ENCODE assay signal across 1 cellular context in the genomic region with DNA sequence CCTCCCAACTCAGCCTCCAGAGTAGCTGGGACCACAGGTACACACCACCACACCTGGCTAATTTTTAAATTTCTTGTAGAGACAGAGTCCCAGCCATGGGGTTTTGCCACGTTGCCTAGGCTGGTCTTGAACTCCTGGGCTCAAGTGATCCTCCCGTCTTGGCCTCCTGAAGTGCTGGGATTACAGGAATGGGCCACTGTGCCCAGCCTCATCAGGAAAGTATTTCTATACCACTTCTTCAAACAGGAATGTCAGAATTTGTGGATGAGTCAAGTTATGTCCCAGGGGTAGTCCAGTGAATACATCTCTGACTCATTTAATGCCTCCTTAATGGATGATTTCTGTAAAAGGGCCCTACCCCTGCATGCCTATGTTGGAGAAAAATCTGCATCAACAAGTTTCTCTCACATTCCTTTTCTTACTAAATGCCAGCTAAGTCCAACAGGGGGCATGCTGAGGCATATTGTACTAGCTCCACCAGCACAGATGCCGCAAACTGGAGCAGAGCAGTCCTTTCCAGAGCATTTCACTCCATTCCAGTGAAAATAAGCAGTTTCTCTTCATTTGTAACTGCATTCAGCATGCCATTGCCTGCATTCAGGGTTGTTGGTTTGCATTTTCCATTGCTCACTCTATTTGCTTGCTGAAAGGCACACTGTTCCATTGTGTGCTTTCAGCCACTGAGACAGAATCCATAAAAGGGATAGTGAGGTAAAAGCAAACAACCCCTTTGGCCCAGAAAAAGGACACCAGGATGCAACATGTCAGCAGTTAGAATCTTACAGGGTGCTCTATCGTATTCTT.
TF ChIP-seq lines count a peak whose summit lies in the region.

No MANE protein-coding gene starts in this region.

TF ChIP-seq in HepG2, 621 proteins besides CTCF, POLR2A, EP300 and RAD21 (continued from another document and continues in another):
- TF ChIP-seq CERS6 (CRISPR knock-in tag; IDR thresholded peaks at IDR 0.05) (no peak), TCF7L2 (IDR thresholded peaks at IDR 0.05; ENCODE audit: low read depth, low read length) (no peak), PLRG1 (conservative IDR thresholded peaks at IDR 0.05) (no peak), GPBP1L1 (CRISPR knock-in tag; IDR thresholded peaks at IDR 0.05) (no peak), ZNF687 (CRISPR knock-in tag; IDR thresholded peaks at IDR 0.05) (no peak), PHB2 (IDR thresholded peaks at IDR 0.05; ENCODE audit: partially characterized antibody) (no peak), WIZ (CRISPR knock-in tag; IDR thresholded peaks at IDR 0.05) (no peak), GABPB1 (CRISPR knock-in tag; IDR thresholded peaks at IDR 0.05) (no peak), YEATS2 (CRISPR knock-in tag; IDR thresholded peaks at IDR 0.05; ENCODE audit: borderline replicate concordance) (peak; percentile 26; the same call in 1 of the 2 replicates), IRF2 (CRISPR knock-in tag; IDR thresholded peaks at IDR 0.05) (peak; percentile 86), SMAD1 (CRISPR knock-in tag; IDR thresholded peaks at IDR 0.05; ENCODE audit: borderline replicate concordance, low read depth) (no peak), SNRNP70 (IDR thresholded peaks at IDR 0.05; ENCODE audit: low read depth, low read length) (no peak), IKZF1 (IDR thresholded peaks at IDR 0.05) (no peak), TBL1XR1 (IDR thresholded peaks at IDR 0.05; ENCODE audit: borderline replicate concordance, low read length, partially characterized antibody) (peak; percentile 30), ZNF274 (CRISPR knock-in tag; IDR thresholded peaks at IDR 0.05) (no peak), ZNF777 (CRISPR knock-in tag; IDR thresholded peaks at IDR 0.05) (no peak), MLX (CRISPR knock-in tag; IDR thresholded peaks at IDR 0.05) (no peak), SOX5 (CRISPR knock-in tag; IDR thresholded peaks at IDR 0.05; ENCODE audit: borderline replicate concordance) (peak; percentile 53; the same call in 1 of the 2 replicates), HOXD1 (CRISPR knock-in tag; IDR thresholded peaks at IDR 0.05) (no peak), ZNF703 (CRISPR knock-in tag; IDR thresholded peaks at IDR 0.05; ENCODE audit: borderline replicate concordance) (no peak), ZNF292 (CRISPR knock-in tag; IDR thresholded peaks at IDR 0.05; ENCODE audit: borderline replicate concordance, low read depth) (peak; percentile 85; the same call in 1 of the 2 replicates), CHCHD3 (CRISPR knock-in tag; IDR thresholded peaks at IDR 0.05) (no peak), ZNF12 (CRISPR knock-in tag; IDR thresholded peaks at IDR 0.05) (peak; percentile 9; the same call in 1 of the 2 replicates), ZNF24 (IDR thresholded peaks at IDR 0.05) (peak; percentile 58; the same call in 1 of the 2 replicates), ZNF552 (CRISPR knock-in tag; IDR thresholded peaks at IDR 0.05; ENCODE audit: borderline replicate concordance) (no peak), ATF7 (IDR thresholded peaks at IDR 0.05) (peak; percentile 3; the same call in 1 of the 2 replicates), ATF7 (CRISPR knock-in tag; IDR thresholded peaks at IDR 0.05) (no peak), ZNF549 (CRISPR knock-in tag; IDR thresholded peaks at IDR 0.05) (no peak), SMARCC2 (IDR thresholded peaks at IDR 0.05) (no peak), MYC (CRISPR knock-in tag; IDR thresholded peaks at IDR 0.05; ENCODE audit: borderline replicate concordance) (no peak), ZNF335 (CRISPR knock-in tag; IDR thresholded peaks at IDR 0.05) (no peak), DRAP1 (CRISPR knock-in tag; IDR thresholded peaks at IDR 0.05) (peak; percentile 18; the same call in 1 of the 2 replicates), KDM2A (CRISPR knock-in tag; IDR thresholded peaks at IDR 0.05; ENCODE audit: borderline replicate concordance, low read depth) (no peak; the same call in 1 of the 2 replicates), MED8 (CRISPR knock-in tag; IDR thresholded peaks at IDR 0.05; ENCODE audit: insufficient replicate concordance) (no peak), BRD4 (CRISPR knock-in tag; IDR thresholded peaks at IDR 0.05) (no peak), ZSCAN12 (CRISPR knock-in tag; IDR thresholded peaks at IDR 0.05) (no peak), ZNF10 (CRISPR knock-in tag; IDR thresholded peaks at IDR 0.05; ENCODE audit: borderline replicate concordance, low read depth) (no peak), SNAPC2 (CRISPR knock-in tag; IDR thresholded peaks at IDR 0.05) (no peak), NFE2L2 (IDR thresholded peaks at IDR 0.05; ENCODE audit: low read length) (no peak), ZNF121 (CRISPR knock-in tag; IDR thresholded peaks at IDR 0.05) (peak; percentile 57; the same call in 1 of the 2 replicates), NFE2 (CRISPR knock-in tag; IDR thresholded peaks at IDR 0.05) (no peak), FOXA3 (CRISPR knock-in tag; IDR thresholded peaks at IDR 0.05) (peak; percentile 75), ATF5 (CRISPR knock-in tag; IDR thresholded peaks at IDR 0.05; ENCODE audit: low read depth) (no peak)
- TF ChIP-seq, protein P1, sequence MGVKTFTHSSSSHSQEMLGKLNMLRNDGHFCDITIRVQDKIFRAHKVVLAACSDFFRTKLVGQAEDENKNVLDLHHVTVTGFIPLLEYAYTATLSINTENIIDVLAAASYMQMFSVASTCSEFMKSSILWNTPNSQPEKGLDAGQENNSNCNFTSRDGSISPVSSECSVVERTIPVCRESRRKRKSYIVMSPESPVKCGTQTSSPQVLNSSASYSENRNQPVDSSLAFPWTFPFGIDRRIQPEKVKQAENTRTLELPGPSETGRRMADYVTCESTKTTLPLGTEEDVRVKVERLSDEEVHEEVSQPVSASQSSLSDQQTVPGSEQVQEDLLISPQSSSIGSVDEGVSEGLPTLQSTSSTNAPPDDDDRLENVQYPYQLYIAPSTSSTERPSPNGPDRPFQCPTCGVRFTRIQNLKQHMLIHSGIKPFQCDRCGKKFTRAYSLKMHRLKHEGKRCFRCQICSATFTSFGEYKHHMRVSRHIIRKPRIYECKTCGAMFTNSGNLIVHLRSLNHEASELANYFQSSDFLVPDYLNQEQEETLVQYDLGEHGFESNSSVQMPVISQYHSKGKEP (CRISPR knock-in tag; IDR thresholded peaks at IDR 0.05), result no peak
- TF ChIP-seq, protein P2, sequence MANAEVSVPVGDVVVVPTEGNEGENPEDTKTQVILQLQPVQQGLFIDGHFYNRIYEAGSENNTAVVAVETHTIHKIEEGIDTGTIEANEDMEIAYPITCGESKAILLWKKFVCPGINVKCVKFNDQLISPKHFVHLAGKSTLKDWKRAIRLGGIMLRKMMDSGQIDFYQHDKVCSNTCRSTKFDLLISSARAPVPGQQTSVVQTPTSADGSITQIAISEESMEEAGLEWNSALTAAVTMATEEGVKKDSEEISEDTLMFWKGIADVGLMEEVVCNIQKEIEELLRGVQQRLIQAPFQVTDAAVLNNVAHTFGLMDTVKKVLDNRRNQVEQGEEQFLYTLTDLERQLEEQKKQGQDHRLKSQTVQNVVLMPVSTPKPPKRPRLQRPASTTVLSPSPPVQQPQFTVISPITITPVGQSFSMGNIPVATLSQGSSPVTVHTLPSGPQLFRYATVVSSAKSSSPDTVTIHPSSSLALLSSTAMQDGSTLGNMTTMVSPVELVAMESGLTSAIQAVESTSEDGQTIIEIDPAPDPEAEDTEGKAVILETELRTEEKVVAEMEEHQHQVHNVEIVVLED (CRISPR knock-in tag; IDR thresholded peaks at IDR 0.05; ENCODE audit: borderline replicate concordance), result no peak
- TF ChIP-seq, protein P3, sequence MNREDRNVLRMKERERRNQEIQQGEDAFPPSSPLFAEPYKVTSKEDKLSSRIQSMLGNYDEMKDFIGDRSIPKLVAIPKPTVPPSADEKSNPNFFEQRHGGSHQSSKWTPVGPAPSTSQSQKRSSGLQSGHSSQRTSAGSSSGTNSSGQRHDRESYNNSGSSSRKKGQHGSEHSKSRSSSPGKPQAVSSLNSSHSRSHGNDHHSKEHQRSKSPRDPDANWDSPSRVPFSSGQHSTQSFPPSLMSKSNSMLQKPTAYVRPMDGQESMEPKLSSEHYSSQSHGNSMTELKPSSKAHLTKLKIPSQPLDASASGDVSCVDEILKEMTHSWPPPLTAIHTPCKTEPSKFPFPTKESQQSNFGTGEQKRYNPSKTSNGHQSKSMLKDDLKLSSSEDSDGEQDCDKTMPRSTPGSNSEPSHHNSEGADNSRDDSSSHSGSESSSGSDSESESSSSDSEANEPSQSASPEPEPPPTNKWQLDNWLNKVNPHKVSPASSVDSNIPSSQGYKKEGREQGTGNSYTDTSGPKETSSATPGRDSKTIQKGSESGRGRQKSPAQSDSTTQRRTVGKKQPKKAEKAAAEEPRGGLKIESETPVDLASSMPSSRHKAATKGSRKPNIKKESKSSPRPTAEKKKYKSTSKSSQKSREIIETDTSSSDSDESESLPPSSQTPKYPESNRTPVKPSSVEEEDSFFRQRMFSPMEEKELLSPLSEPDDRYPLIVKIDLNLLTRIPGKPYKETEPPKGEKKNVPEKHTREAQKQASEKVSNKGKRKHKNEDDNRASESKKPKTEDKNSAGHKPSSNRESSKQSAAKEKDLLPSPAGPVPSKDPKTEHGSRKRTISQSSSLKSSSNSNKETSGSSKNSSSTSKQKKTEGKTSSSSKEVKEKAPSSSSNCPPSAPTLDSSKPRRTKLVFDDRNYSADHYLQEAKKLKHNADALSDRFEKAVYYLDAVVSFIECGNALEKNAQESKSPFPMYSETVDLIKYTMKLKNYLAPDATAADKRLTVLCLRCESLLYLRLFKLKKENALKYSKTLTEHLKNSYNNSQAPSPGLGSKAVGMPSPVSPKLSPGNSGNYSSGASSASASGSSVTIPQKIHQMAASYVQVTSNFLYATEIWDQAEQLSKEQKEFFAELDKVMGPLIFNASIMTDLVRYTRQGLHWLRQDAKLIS (CRISPR knock-in tag; IDR thresholded peaks at IDR 0.05), result peak; percentile 48; the same call in 1 of the 2 replicates
- TF ChIP-seq, protein P4, sequence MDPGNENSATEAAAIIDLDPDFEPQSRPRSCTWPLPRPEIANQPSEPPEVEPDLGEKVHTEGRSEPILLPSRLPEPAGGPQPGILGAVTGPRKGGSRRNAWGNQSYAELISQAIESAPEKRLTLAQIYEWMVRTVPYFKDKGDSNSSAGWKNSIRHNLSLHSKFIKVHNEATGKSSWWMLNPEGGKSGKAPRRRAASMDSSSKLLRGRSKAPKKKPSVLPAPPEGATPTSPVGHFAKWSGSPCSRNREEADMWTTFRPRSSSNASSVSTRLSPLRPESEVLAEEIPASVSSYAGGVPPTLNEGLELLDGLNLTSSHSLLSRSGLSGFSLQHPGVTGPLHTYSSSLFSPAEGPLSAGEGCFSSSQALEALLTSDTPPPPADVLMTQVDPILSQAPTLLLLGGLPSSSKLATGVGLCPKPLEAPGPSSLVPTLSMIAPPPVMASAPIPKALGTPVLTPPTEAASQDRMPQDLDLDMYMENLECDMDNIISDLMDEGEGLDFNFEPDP (CRISPR knock-in tag; conservative IDR thresholded peaks at IDR 0.05), result no peak
